In genomic region chr17:57916925-57917858, GRCh38 we compare ENCODE assay signal across 8 cellular contexts. TPM values are rescaled to one million over a fixed set of nuclear protein-coding genes. Genes with fewer than 3 reads are reported as not detected.
A peak's percentile ranks its signal among the peaks of the same experiment; 100 is the strongest.
DNase-seq lines count a peak whose midpoint lies in the region; ATAC-seq and TF ChIP-seq lines count a peak whose summit lies in the region.

No MANE protein-coding gene starts in this region.

- H3K9me3 ChIP-seq in Loucy (ENCODE audit: insufficient read depth, low read depth, low read length) (no peaks in the 10 kb centered on the region), upper lobe of left lung (no peaks in the 10 kb centered on the region)

- H3K27ac Mint-ChIP-seq in CD14-positive monocyte: no peak overlapping the region

- peak in 1 of 4 donors; percentile 10 for TF ChIP-seq POLR2A in upper lobe of left lung (IDR thresholded peaks at IDR 0.05)

- DNase-seq in CD14-positive monocyte (ENCODE audit: low spot score) (no peak), activated T-cell treated with anti-CD3 and anti-CD28 coated beads for 1 hour (ENCODE audit: low read depth) (peak; percentile 17), left lobe of liver (ENCODE audit: low spot score) (no peak), upper lobe of left lung (peak in 1 of 2 donors; percentile 82)

- peak in 1 of 4 donors; percentile 88 for TF ChIP-seq EP300 in upper lobe of left lung (IDR thresholded peaks at IDR 0.05)

- H3K27me3 Mint-ChIP-seq in CD14-positive monocyte (ENCODE audit: low read depth in 3 of 3): peaks cover 0 to 4% (median 3%) of the 10 kb centered on the region in 3 donors

- no peak overlapping the region for H3K4me2 ChIP-seq in Loucy (ENCODE audit: low read depth, low read length, poor library complexity, severe bottlenecking)

- no peak overlapping the region for H3K4me3 ChIP-seq in Loucy (ENCODE audit: low read length, poor library complexity, severe bottlenecking)
- no peak overlapping the region for H3K4me3 ChIP-seq in upper lobe of left lung

- peaks cover 3% of the 10 kb centered on the region for H3K4me1 ChIP-seq in Loucy (ENCODE audit: insufficient read depth, low read length, poor library complexity, severe bottlenecking)
- peaks cover 59 to 74% (median 69%) of the 10 kb centered on the region in 4 donors for H3K4me1 ChIP-seq in upper lobe of left lung

- intact Hi-C loops in CD14-positive monocyte (cut with micrococcal nuclease): no loop called here

- H3K27ac ChIP-seq in upper lobe of left lung: peak overlapping the region; percentile 20 to 70 (median 58)

- H3K9me2 ChIP-seq in Loucy (replicated peaks; ENCODE audit: low read depth, low read length): no peaks in the 10 kb centered on the region

- no peaks in the 10 kb centered on the region for H4K20me1 ChIP-seq in Loucy (ENCODE audit: insufficient read depth, low read length, poor library complexity, severe bottlenecking)

- peak; percentile 13 for TF ChIP-seq CTCF in CD14-positive monocyte (IDR thresholded peaks at IDR 0.05)
- TF ChIP-seq CTCF in Loucy (conservative IDR thresholded peaks at IDR 0.05; ENCODE audit: low read length): peak; percentile 62
- TF ChIP-seq CTCF in upper lobe of left lung (IDR thresholded peaks at IDR 0.05): peak in 2 of 6 experiments; percentile 22 to 30

- H3K36me3 ChIP-seq in Loucy (ENCODE audit: insufficient read depth, low read length): no peaks in the 10 kb centered on the region
- no peaks in the 10 kb centered on the region for H3K36me3 ChIP-seq in upper lobe of left lung

- WGBS in upper lobe of left lung, 2 donors: 73 to 86% methylated on average over 6 to 9 of the region's 9 CpGs

- H3K9ac ChIP-seq in Loucy (ENCODE audit: low read depth, low read length, poor library complexity, severe bottlenecking): no peak overlapping the region

- peaks cover 8 to 12% of the 10 kb centered on the region in 2 donors for H3K36me3 Mint-ChIP-seq in CD14-positive monocyte

- H3F3A ChIP-seq in Loucy (ENCODE audit: low read depth): no peaks in the 10 kb centered on the region

- ATAC-seq in left lobe of liver (peak; percentile 63), upper lobe of left lung (ENCODE audit: low FRiP score in 2 of 2) (peak; percentile 28 to 80), GM19351 (IDR thresholded peaks at IDR 0.05; ENCODE audit: unreplicated experiment) (no peak), GM18498 (IDR thresholded peaks at IDR 0.05; ENCODE audit: unreplicated experiment) (no peak), HG03159 (IDR thresholded peaks at IDR 0.05; ENCODE audit: unreplicated experiment) (no peak)

- no peak overlapping the region for H3K4me3 Mint-ChIP-seq in CD14-positive monocyte

- H3K79me2 ChIP-seq in Loucy (ENCODE audit: insufficient read depth, low read length): no peaks in the 10 kb centered on the region

- H2AFZ ChIP-seq in Loucy (ENCODE audit: low read length): no peak overlapping the region

- no peaks in the 10 kb centered on the region for H3K9me3 Mint-ChIP-seq in CD14-positive monocyte

- H3K4me1 Mint-ChIP-seq in CD14-positive monocyte: peaks cover 12% of the 10 kb centered on the region

- H3K27me3 ChIP-seq in Loucy (ENCODE audit: insufficient read depth, low read length, poor library complexity, severe bottlenecking): no peaks in the 10 kb centered on the region
- H3K27me3 ChIP-seq in upper lobe of left lung: no peaks in the 10 kb centered on the region

RNA-seq across cellular contexts. Expression of gene CUEDC1, which starts 38.0 kb away (rescaled TPM):
- polyA plus RNA-seq in CD14-positive monocyte: 1 to 10 TPM; 4.2 to 4.3 TPM
- total RNA-seq in left lobe of liver (8.1 TPM), upper lobe of left lung (100 to 1,000 TPM in 1 of 6 donors, 10 to 100 TPM in 5; 33.3 to 119 (median 54.4) TPM)

Comparison
In these comparisons a context has a peak if more than half of its experiments do, and no peak if none do; other contexts are left out.
1. ATAC-seq: peak in left lobe of liver (single experiment) and upper lobe of left lung (2 of 2); none in GM19351 (single experiment), GM18498 (single experiment) and HG03159 (single experiment).